In the genomic region with DNA sequence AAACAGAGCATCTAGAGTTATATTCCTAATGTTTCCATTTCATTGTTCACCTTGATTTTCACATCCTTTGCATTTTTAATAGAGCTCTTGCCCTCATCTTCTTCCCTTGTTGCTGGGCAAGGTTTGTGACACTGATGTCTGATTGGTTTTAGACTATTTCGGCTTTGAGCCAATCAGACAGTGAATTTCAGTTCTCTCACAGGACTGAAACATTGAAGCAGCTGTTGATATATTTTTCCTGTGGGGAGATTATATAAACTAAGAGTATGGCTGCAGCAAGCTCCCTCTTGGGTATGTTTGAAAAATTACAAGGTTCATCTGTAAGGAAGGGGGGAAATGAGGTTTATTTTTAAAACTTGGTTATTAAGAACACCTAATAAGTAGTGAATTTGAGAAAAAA, we compare ENCODE assay signal across 8 cellular contexts. TPM values are rescaled to one million over a fixed set of nuclear protein-coding genes. Genes with fewer than 3 reads are reported as not detected.
DNase-seq lines count a peak whose midpoint lies in the region; ATAC-seq and TF ChIP-seq lines count a peak whose summit lies in the region.

No MANE protein-coding gene starts in this region.

- peak overlapping the region; percentile 23 for H3K27ac ChIP-seq in urinary bladder (ENCODE audit: low read depth)

- intact Hi-C loops in left colon (cut with DNase I, micrococcal nuclease): loop anchor here in 1 of 2 donors (10.0 kb wide), 1 partner anchor 162 kb away; no protein-coding TSS in a partner anchor

- no peaks in the 10 kb centered on the region for H3K36me3 ChIP-seq in urinary bladder (ENCODE audit: insufficient read depth)

- TF ChIP-seq CTCF in cardiac fibroblast (IDR thresholded peaks at IDR 0.05; ENCODE audit: low read depth, low read length): peak; percentile 35

- 48% methylated on average over 1 of the region's 1 CpG for WGBS in urinary bladder

- ATAC-seq in left colon (peak; percentile 13), HG02623 (IDR thresholded peaks at IDR 0.05; ENCODE audit: unreplicated experiment) (no peak)

- no peak overlapping the region for H3K4me3 ChIP-seq in cardiac fibroblast (replicated peaks in 1 of 2; ENCODE audit: low read depth in 2 of 2, low read length in 2 of 2)
- no peak overlapping the region for H3K4me3 ChIP-seq in urinary bladder (ENCODE audit: low read depth, low read length)

- peak; percentile 43 for DNase-seq in stimulated activated CD4-positive, alpha-beta T cell treated with anti-CD3 and anti-CD28 coated beads, Interleukin-4, amount 100 ng/mL, for 24 hours
- no peak for DNase-seq in stimulated activated CD4-positive, alpha-beta T cell treated with anti-CD3 and anti-CD28 coated beads, Interleukin-15, amount 100 ng/mL, for 24 hours
- peak; percentile 92 for DNase-seq in NCI-H82 (lab: John Stamatoyannopoulos, UW)
- peak; percentile 90 to 92 for DNase-seq in cardiac fibroblast (ENCODE audit: low read depth in 2 of 2)
- DNase-seq in left colon: no peak
- no peak for DNase-seq in HuH-7 (ENCODE audit: low spot score)

- H3K4me1 ChIP-seq in urinary bladder (ENCODE audit: insufficient read depth): no peaks in the 10 kb centered on the region

RNA-seq across cellular contexts. Expression of a gene that starts 51.2 kb away (rescaled TPM):
- total RNA-seq in left colon (10 to 100 TPM; 42.9 to 46.3 TPM), urinary bladder (97.4 TPM)
- polyA plus RNA-seq in urinary bladder: 15.5 TPM

Comparison
In these comparisons a context has a peak if more than half of its experiments do, and no peak if none do; other contexts are left out.
1. DNase-seq: peak in stimulated activated CD4-positive, alpha-beta T cell treated with anti-CD3 and anti-CD28 coated beads, Interleukin-4, amount 100 ng/mL, for 24 hours (single experiment), NCI-H82 (single experiment) and cardiac fibroblast (2 of 2); none in stimulated activated CD4-positive, alpha-beta T cell treated with anti-CD3 and anti-CD28 coated beads, Interleukin-15, amount 100 ng/mL, for 24 hours (single experiment), left colon (0 of 2) and HuH-7 (single experiment).